In the genomic region with DNA sequence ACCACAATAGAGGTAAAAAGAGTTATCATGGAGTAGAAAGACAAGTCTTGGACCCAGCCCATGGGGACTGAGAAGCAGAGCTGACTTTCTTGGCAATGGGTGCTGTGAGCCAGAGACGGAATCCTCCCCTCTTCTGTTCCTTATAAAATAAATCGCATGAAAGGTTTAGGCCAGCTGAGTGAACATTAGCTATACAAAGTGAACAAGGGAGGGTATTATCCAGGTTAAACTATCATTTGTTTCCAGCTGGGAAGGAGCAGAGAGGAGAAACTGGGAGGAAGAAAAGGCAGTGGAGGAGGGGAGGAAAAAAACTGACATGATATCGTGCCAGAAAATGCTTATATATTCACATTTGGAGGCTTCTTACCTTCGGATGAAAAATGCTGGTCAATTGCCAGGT, we compare ENCODE assay signal across 16 cellular contexts.
"Had no signal": no experiment of that assay in that cellular context is flagged by ENCODE, and none has a peak within 500 bp of the region (broad histone marks: within the 10 kb centered on the region; RNA-seq: fewer than 3 reads in every experiment).

No MANE protein-coding gene starts in this region.

- H3K4me1 Mint-ChIP-seq: activated naive CD4-positive, alpha-beta T cell treated with anti-CD3 and anti-CD28 coated beads, Interleukin-2, amount 10 ng/mL, durations not matched to agents 7 days and 5 days; activated T-helper 17 cell treated with anti-CD3 and anti-CD28 coated beads, Interleukin-2, amount 50 U/mL, for 72 hours; immature natural killer cell; natural killer cell had no signal

- H3K4me3 ChIP-seq: adrenal gland, pancreas had no signal

- H3K36me3 Mint-ChIP-seq: activated naive CD4-positive, alpha-beta T cell treated with anti-CD3 and anti-CD28 coated beads, Interleukin-2, amount 10 ng/mL, durations not matched to agents 7 days and 5 days; immature natural killer cell; natural killer cell had no signal

- H3K4me1 ChIP-seq: adrenal gland, pancreas had no signal

- H3K9me3 Mint-ChIP-seq: activated naive CD4-positive, alpha-beta T cell treated with anti-CD3 and anti-CD28 coated beads, Interleukin-2, amount 10 ng/mL, durations not matched to agents 7 days and 5 days; activated T-helper 17 cell treated with anti-CD3 and anti-CD28 coated beads, Interleukin-2, amount 50 U/mL, for 72 hours; immature natural killer cell; natural killer cell; stimulated activated naive CD8-positive, alpha-beta T cell treated with anti-CD3 and anti-CD28 coated beads, Interleukin-15, Interleukin-2, amounts not matched to agents 100 ng/mL and 50 ng/mL, for 24 hours had no signal

- H3K27ac Mint-ChIP-seq: activated CD8-positive, alpha-beta T cell treated with anti-CD3 and anti-CD28 coated beads, Interleukin-2, amount 10 ng/mL, durations not matched to agents 7 days and 5 days; activated naive CD4-positive, alpha-beta T cell treated with anti-CD3 and anti-CD28 coated beads, Interleukin-2, amount 10 ng/mL, durations not matched to agents 7 days and 5 days; activated T-helper 17 cell treated with anti-CD3 and anti-CD28 coated beads, Interleukin-2, amount 50 U/mL, for 72 hours; immature natural killer cell; natural killer cell; stimulated activated naive CD8-positive, alpha-beta T cell treated with anti-CD3 and anti-CD28 coated beads, Interleukin-15, Interleukin-2, amounts not matched to agents 100 ng/mL and 50 ng/mL, for 24 hours had no signal

- H3K27me3 ChIP-seq: adrenal gland, pancreas had no signal

- H3K4me3 Mint-ChIP-seq: activated CD8-positive, alpha-beta T cell treated with anti-CD3 and anti-CD28 coated beads, Interleukin-2, amount 10 ng/mL, durations not matched to agents 7 days and 5 days; activated naive CD4-positive, alpha-beta T cell treated with anti-CD3 and anti-CD28 coated beads, Interleukin-2, amount 10 ng/mL, durations not matched to agents 7 days and 5 days; activated T-helper 17 cell treated with anti-CD3 and anti-CD28 coated beads, Interleukin-2, amount 50 U/mL, for 72 hours; immature natural killer cell; natural killer cell; stimulated activated naive CD8-positive, alpha-beta T cell treated with anti-CD3 and anti-CD28 coated beads, Interleukin-15, Interleukin-2, amounts not matched to agents 100 ng/mL and 50 ng/mL, for 24 hours had no signal

- H3K27ac ChIP-seq: adrenal gland, pancreas had no signal

- DNase-seq: activated CD4-positive, alpha-beta T cell treated with anti-CD3 and anti-CD28 coated beads for 48 hours; activated CD8-positive, alpha-beta T cell treated with anti-CD3 and anti-CD28 coated beads, Interleukin-2, amount 10 ng/mL, durations not matched to agents 7 days and 5 days; activated naive CD4-positive, alpha-beta T cell treated with anti-CD3 and anti-CD28 coated beads, Interleukin-2, amount 10 ng/mL, durations not matched to agents 7 days and 5 days; dermis blood vessel endothelial cell; glutamatergic neuron; immature natural killer cell; mammary epithelial cell; natural killer cell; pancreas; stimulated activated CD4-positive, alpha-beta T cell treated with anti-CD3 and anti-CD28 coated beads, Interleukin-4, amount 100 ng/mL, for 1 hour; stimulated activated CD8-positive, alpha-beta memory T cell treated with anti-CD3 and anti-CD28 coated beads, Interleukin-4, amount 100 ng/mL, for 48 hours; T-helper 1 cell had no signal

- H3K9me3 ChIP-seq: adrenal gland, pancreas had no signal

- ATAC-seq: activated CD8-positive, alpha-beta T cell treated with anti-CD3 and anti-CD28 coated beads, Interleukin-2, amount 10 ng/mL, durations not matched to agents 7 days and 5 days; activated T-helper 17 cell treated with anti-CD3 and anti-CD28 coated beads, Interleukin-2, amount 50 U/mL, for 72 hours; esophagus mucosa; natural killer cell; pancreas had no signal

- H3K36me3 ChIP-seq: adrenal gland, pancreas had no signal
